ENCODE assay signal across 1 cellular context in genomic region chr1:2391385-2392070, GRCh38.
A peak's percentile ranks its signal among the peaks of the same experiment; 100 is the strongest.
TF ChIP-seq lines count a peak whose summit lies in the region.

Gene MORN1 (minus strand): TSS chr1:2391554. CDS start chr1:2391533, 21 bp downstream.
Gene RER1 (plus strand): TSS chr1:2391841. CDS start chr1:2395791, 3,950 bp downstream.

TF ChIP-seq in GM12878, 131 proteins besides CTCF, POLR2A, EP300 and RAD21 (continued from another document):
- TF ChIP-seq BCLAF1 (IDR thresholded peaks at IDR 0.05) (no peak), NR2F1 (conservative IDR thresholded peaks at IDR 0.05) (0 out of 2 replicates have a peak, but pooled peaks have one; percentile 35), ZNF687 (IDR thresholded peaks at IDR 0.05) (peak; percentile 61), RELB (IDR thresholded peaks at IDR 0.05; ENCODE audit: low read depth) (peak; percentile 76), SMC3 (IDR thresholded peaks at IDR 0.05; ENCODE audit: borderline replicate concordance, low read length) (no peak), HCFC1 (IDR thresholded peaks at IDR 0.05; ENCODE audit: low read length) (peak; percentile 77), BACH1 (IDR thresholded peaks at IDR 0.05; ENCODE audit: borderline replicate concordance) (peak; percentile 70), SMARCA5 (IDR thresholded peaks at IDR 0.05) (peak; percentile 50; the same call in 1 of the 2 replicates), SIN3A (IDR thresholded peaks at IDR 0.05; ENCODE audit: low read depth, low read length) (peak; percentile 98), GABPA (IDR thresholded peaks at IDR 0.05; ENCODE audit: low read depth) (peak; percentile 91), CHD2 (IDR thresholded peaks at IDR 0.05; ENCODE audit: borderline replicate concordance, low read depth, low read length) (peak; percentile 79; the same call in 1 of the 2 replicates), YY1 (IDR thresholded peaks at IDR 0.05; ENCODE audit: low read depth, low read length) (peak; percentile 96), EED (IDR thresholded peaks at IDR 0.05; ENCODE audit: low read depth) (no peak), NBN (IDR thresholded peaks at IDR 0.05) (no peak), BMI1 (IDR thresholded peaks at IDR 0.05; ENCODE audit: borderline replicate concordance) (peak; percentile 91), MEF2A (IDR thresholded peaks at IDR 0.05; ENCODE audit: insufficient read depth, low read depth, low read length) (0 out of 2 replicates have a peak, but pooled peaks have one; percentile 18)
